ENCODE assay signal across 8 cellular contexts in the genomic region with DNA sequence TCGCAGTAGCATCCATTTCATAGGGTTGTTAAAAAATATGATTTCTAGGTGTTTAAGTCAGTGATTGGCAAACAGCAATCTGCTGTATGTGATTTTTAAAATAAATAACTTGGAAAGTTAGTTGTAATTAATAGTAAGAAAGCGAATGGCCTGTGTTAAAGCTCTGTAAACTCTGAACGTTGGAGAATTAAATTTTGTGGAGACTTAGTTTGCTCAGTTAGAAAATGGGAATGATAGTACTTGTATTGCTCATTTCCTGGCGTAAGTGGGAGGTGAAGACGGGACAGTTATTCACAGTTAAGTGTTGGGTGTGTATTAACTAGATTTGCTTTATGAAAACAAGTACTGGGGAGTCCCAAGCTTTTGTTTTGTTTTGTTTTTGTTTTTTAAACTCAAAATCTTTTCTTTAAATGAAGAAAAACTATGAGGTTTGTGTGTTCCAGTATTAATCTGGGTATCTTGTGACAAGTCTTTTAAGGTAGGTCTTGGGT. TPM values are rescaled to one million over a fixed set of nuclear protein-coding genes. Genes with fewer than 3 reads are reported as not detected.
DNase-seq lines count a peak whose midpoint lies in the region; ATAC-seq, FAIRE-seq and TF ChIP-seq lines count a peak whose summit lies in the region.

No MANE protein-coding gene starts in this region.

- peaks cover 91% of the 10 kb centered on the region for H3K79me2 ChIP-seq in DOHH2 (ENCODE audit: control insufficient read depth, low read length)
- peaks cover 58% of the 10 kb centered on the region for H3K79me2 ChIP-seq in endothelial cell of umbilical vein (ENCODE audit: control insufficient read depth, insufficient read depth, low read length)

- POLR2A ChIA-PET in endothelial cell of umbilical vein (lab: Charles Lee), result interaction anchor here (3.0 kb wide), 1 partner anchor 23 kb away, joined by 20 read pairs; a partner anchor contains a TSS

- H3K4me3 Mint-ChIP-seq in Calu3 (ENCODE audit: low read depth, unreplicated experiment), result no peak overlapping the region

- FAIRE-seq in endothelial cell of umbilical vein (lab: Jason Lieb, UNC), result peak; percentile 59

- H3F3A ChIP-seq in DOHH2 (ENCODE audit: control insufficient read depth, insufficient read depth), result peaks cover 17% of the 10 kb centered on the region

- H3K9me3 Mint-ChIP-seq in Calu3 (ENCODE audit: low read depth, unreplicated experiment), result no peaks in the 10 kb centered on the region

- H3K9me2 ChIP-seq in DOHH2 (replicated peaks; ENCODE audit: control insufficient read depth, low read length), result no peaks in the 10 kb centered on the region

- H3K4me1 Mint-ChIP-seq in Calu3 (ENCODE audit: low read depth, unreplicated experiment), result peaks cover 47% of the 10 kb centered on the region

- intact Hi-C loops in endothelial cell of umbilical vein (cut with micrococcal nuclease) (no loop called here), ovary (cut with DNase I) (no loop called here), Calu3 (cut with micrococcal nuclease; ENCODE audit: unreplicated experiment) (no loop called here)

- no TSS peak for BruUV-seq in endothelial cell of umbilical vein (replicated peaks; lab: Mats Ljungman, UMichigan)
- no TSS peak for BruUV-seq in Calu3 (replicated peaks; lab: Mats Ljungman, UMichigan)

- H3K27ac Mint-ChIP-seq in Calu3 (ENCODE audit: unreplicated experiment), result no peak overlapping the region

- CTCF ChIA-PET in endothelial cell of umbilical vein (lab: Charles Lee) (interaction anchor here (0.9 to 6.1 kb wide), 3 partner anchors 16 to 29 kb away, joined by 3 to 50 read pairs (median 4); a partner anchor contains a TSS), Calu3 (lab: Charles Lee) (interaction anchor here (0.8 to 2.4 kb wide), 2 partner anchors 22 to 125 kb away, joined by 3 to 7 read pairs; no protein-coding TSS in a partner anchor)

- H3K27ac ChIP-seq in DOHH2 (ENCODE audit: low read depth, low read length) (peak overlapping the region; percentile 94), endothelial cell of umbilical vein (ENCODE audit: insufficient read depth, low read depth, low read length) (peak overlapping the region; percentile 51), ovary (peak overlapping the region; percentile 88 to 99)

- H3K4me3 ChIP-seq in DOHH2 (ENCODE audit: low read length) (peak overlapping the region; percentile 93), NT2/D1 (ENCODE audit: insufficient read length, low read depth) (peak overlapping the region; percentile 98), endothelial cell of umbilical vein (replicated peaks in 1 of 3; ENCODE audit: insufficient read depth in 1 of 3, low read depth in 1 of 3, low read length in 3 of 3) (peak overlapping the region; percentile 71 to 98 (median 95)), ovary (peak overlapping the region; percentile 97)

- no peak for ATAC-seq in GM21447 (IDR thresholded peaks at IDR 0.05; ENCODE audit: unreplicated experiment)

- no peaks in the 10 kb centered on the region for H3K9me3 ChIP-seq in DOHH2 (ENCODE audit: control insufficient read depth, insufficient read depth, low read length)
- no peaks in the 10 kb centered on the region for H3K9me3 ChIP-seq in NT2/D1 (ENCODE audit: insufficient read depth, low read length)
- H3K9me3 ChIP-seq in endothelial cell of umbilical vein (replicated peaks; ENCODE audit: control insufficient read depth, insufficient read depth, low read length), result no peaks in the 10 kb centered on the region
- no peaks in the 10 kb centered on the region for H3K9me3 ChIP-seq in ovary

- dilution Hi-C loops in endothelial cell of umbilical vein (cut with MboI; ENCODE audit: extremely low pct_ligation_motif_present, low sequenced_read_pairs), result no loop called here

- peaks cover 49% of the 10 kb centered on the region for H3K4me1 ChIP-seq in DOHH2 (ENCODE audit: control insufficient read depth, low read length)
- no peaks in the 10 kb centered on the region for H3K4me1 ChIP-seq in NT2/D1 (ENCODE audit: insufficient read depth, insufficient read length)
- peaks cover 26% of the 10 kb centered on the region for H3K4me1 ChIP-seq in endothelial cell of umbilical vein (ENCODE audit: control insufficient read depth, extremely low read depth, insufficient read depth, low read length)
- peaks cover 8% of the 10 kb centered on the region for H3K4me1 ChIP-seq in ovary (ENCODE audit: insufficient read depth)

- peak overlapping the region; percentile 100 for H3K9ac ChIP-seq in NT2/D1 (ENCODE audit: insufficient read length, low read depth)
- H3K9ac ChIP-seq in endothelial cell of umbilical vein (replicated peaks; ENCODE audit: extremely low read depth, insufficient read depth, low read length), result peak overlapping the region; percentile 75

- H4K20me1 ChIP-seq in DOHH2 (ENCODE audit: control insufficient read depth, insufficient read depth, low read depth, low read length) (peaks cover 23% of the 10 kb centered on the region; the same call in 1 of the 2 replicates), endothelial cell of umbilical vein (replicated peaks; ENCODE audit: control insufficient read depth, extremely low read depth, insufficient read depth, low read length) (peaks cover 3% of the 10 kb centered on the region)

- TF ChIP-seq EP300 in ovary (IDR thresholded peaks at IDR 0.05), result no peak

- H3K27me3 Mint-ChIP-seq in Calu3 (ENCODE audit: unreplicated experiment), result no peaks in the 10 kb centered on the region

- H3K4me2 ChIP-seq in DOHH2 (ENCODE audit: low read length) (peak overlapping the region; percentile 78), endothelial cell of umbilical vein (ENCODE audit: insufficient read depth, low read length) (peak overlapping the region; percentile 95)

- H3K9me1 ChIP-seq in endothelial cell of umbilical vein (replicated peaks; ENCODE audit: control insufficient read depth, extremely low read depth, insufficient read depth, low read length), result no peaks in the 10 kb centered on the region

- H2AFZ ChIP-seq in endothelial cell of umbilical vein (ENCODE audit: low read depth, low read length), result no peak overlapping the region

- DNase-seq in NT2/D1 (ENCODE audit: low read depth, low spot score) (no peak), endothelial cell of umbilical vein (ENCODE audit: low read depth, low spot score) (peak; percentile 51), ovary (no peak), NCI-H1048 (lab: John Stamatoyannopoulos, UW) (no peak), Calu3 (no peak), NOMO-1 treated with dmso at 0.1 percent for 144 hours (lab: John Stamatoyannopoulos, UW; ENCODE audit: unreplicated experiment) (no peak)

- no peaks in the 10 kb centered on the region for H3K27me3 ChIP-seq in DOHH2 (ENCODE audit: control insufficient read depth, low read length)
- H3K27me3 ChIP-seq in NT2/D1 (ENCODE audit: insufficient read depth, insufficient read length), result no peaks in the 10 kb centered on the region
- no peaks in the 10 kb centered on the region for H3K27me3 ChIP-seq in endothelial cell of umbilical vein (ENCODE audit: control insufficient read depth in 2 of 2, insufficient read depth in 2 of 2, low read length in 2 of 2)
- H3K27me3 ChIP-seq in ovary, result no peaks in the 10 kb centered on the region

- TF ChIP-seq POLR2A in endothelial cell of umbilical vein (IDR thresholded peaks at IDR 0.05; ENCODE audit: low read depth, low read length) (no peak), ovary (IDR thresholded peaks at IDR 0.05) (no peak)

- TF ChIP-seq CTCF in DOHH2 (IDR thresholded peaks at IDR 0.05; ENCODE audit: low read depth, low read length, poor library complexity, severe bottlenecking) (no peak), endothelial cell of umbilical vein (IDR thresholded peaks at IDR 0.05; ENCODE audit: extremely low read depth in 1 of 2, insufficient read depth in 1 of 2, low read depth in 1 of 2, low read length in 2 of 2) (no peak), ovary (IDR thresholded peaks at IDR 0.05) (no peak), Calu3 (IDR thresholded peaks at IDR 0.05; ENCODE audit: unreplicated experiment) (no peak)

- 2 to 5% (median 4%) methylated on average over 5 of the region's 5 CpGs for WGBS in ovary, 3 donors

- H3K36me3 Mint-ChIP-seq in Calu3 (ENCODE audit: insufficient read depth, unreplicated experiment), result peaks cover 30% of the 10 kb centered on the region

- peaks cover 74% of the 10 kb centered on the region for H3K36me3 ChIP-seq in DOHH2 (ENCODE audit: control insufficient read depth, low read length)
- peaks cover 41% of the 10 kb centered on the region for H3K36me3 ChIP-seq in NT2/D1 (ENCODE audit: insufficient read depth, insufficient read length, low read length)
- H3K36me3 ChIP-seq in endothelial cell of umbilical vein (ENCODE audit: control insufficient read depth in 2 of 2, extremely low read depth in 1 of 2, insufficient read depth in 2 of 2, low read length in 2 of 2), result no peaks in the 10 kb centered on the region
- no peaks in the 10 kb centered on the region for H3K36me3 ChIP-seq in ovary

TF ChIP-seq in endothelial cell of umbilical vein, 7 proteins besides CTCF, POLR2A, EP300 and RAD21 (continues in another document):
- no peak for TF ChIP-seq POLR2AphosphoS5 (IDR thresholded peaks at IDR 0.05; ENCODE audit: insufficient read depth, low read depth, low read length)
- no peak for TF ChIP-seq MYC (IDR thresholded peaks at IDR 0.05; ENCODE audit: low read depth, low read length)
- TF ChIP-seq JUN (IDR thresholded peaks at IDR 0.05; ENCODE audit: borderline replicate concordance, insufficient read depth, insufficient read length, low read depth), result no peak

RNA-seq across cellular contexts. Expression of a gene that starts 1.0 kb away (rescaled TPM):
- 149 and 173 TPM in 2 replicates for total RNA-seq in endothelial cell of umbilical vein
- 14.7 and 29.5 TPM in 2 replicates for polyA plus RNA-seq in endothelial cell of umbilical vein
- 53.5 and 62.5 TPM in 2 replicates for polyA plus RNA-seq in endothelial cell of umbilical vein (2011; cell fraction: cytosol; rRNA removed)
- 24.4 and 34.4 TPM in 2 replicates for polyA plus RNA-seq in endothelial cell of umbilical vein (2011; cell fraction: nucleus; rRNA removed)
- polyA plus RNA-seq in endothelial cell of umbilical vein (2012), result 170 and 180 TPM in 2 replicates
- 6.7 and 7.0 TPM in 2 replicates for polyA minus RNA-seq in endothelial cell of umbilical vein
- polyA minus RNA-seq in endothelial cell of umbilical vein (2011; cell fraction: cytosol; rRNA and poly(A)+ RNA removed), result 54.7 TPM
- polyA minus RNA-seq in endothelial cell of umbilical vein (2011; cell fraction: nucleus; rRNA and poly(A)+ RNA removed), result 10.7 and 13.4 TPM in 2 replicates
- total RNA-seq in ovary, result 100 to 1,000 TPM in 1 of 7 donors, 10 to 100 TPM in 6; 58.4 to 127 (median 70.1) TPM
- 100 to 1,000 TPM in 1 of 2 donors, 10 to 100 TPM in 1; 75.7 to 171 TPM for polyA plus RNA-seq in ovary
- total RNA-seq in Calu3 (2022), result 299 and 384 TPM in 2 replicates

RNA-seq across cellular contexts. Expression of a gene that starts 22.5 kb away (rescaled TPM):
- total RNA-seq in endothelial cell of umbilical vein (31.6 and 31.8 TPM in 2 replicates), ovary (10 to 100 TPM; 21.1 to 30.9 (median 26.2) TPM), Calu3 (2022) (29.9 and 33.6 TPM in 2 replicates)
- polyA plus RNA-seq in endothelial cell of umbilical vein (24.7 and 29.5 TPM in 2 replicates), ovary (10 to 100 TPM; 21.0 to 38.0 TPM)
- polyA plus RNA-seq in endothelial cell of umbilical vein (2011; cell fraction: cytosol; rRNA removed), result 26.5 and 30.6 TPM in 2 replicates
- polyA plus RNA-seq in endothelial cell of umbilical vein (2011; cell fraction: nucleus; rRNA removed), result 15.9 and 20.6 TPM in 2 replicates
- polyA plus RNA-seq in endothelial cell of umbilical vein (2012), result 34.4 and 43.6 TPM in 2 replicates
- 15.0 and 20.1 TPM in 2 replicates for polyA minus RNA-seq in endothelial cell of umbilical vein
- 12.0 TPM for polyA minus RNA-seq in endothelial cell of umbilical vein (2011; cell fraction: cytosol; rRNA and poly(A)+ RNA removed)
- 10.0 and 13.1 TPM in 2 replicates for polyA minus RNA-seq in endothelial cell of umbilical vein (2011; cell fraction: nucleus; rRNA and poly(A)+ RNA removed)
